In genomic region chr17:38464723-38465419, GRCh38 we compare ENCODE assay signal across 8 cellular contexts. TPM values are rescaled to one million over a fixed set of nuclear protein-coding genes. Genes with fewer than 3 reads are reported as not detected.
DNase-seq lines count a peak whose midpoint lies in the region; ATAC-seq and TF ChIP-seq lines count a peak whose summit lies in the region.

No MANE protein-coding gene starts in this region.

- TF ChIP-seq CTCF in C4-2B (conservative IDR thresholded peaks at IDR 0.05): no peak

- DNase-seq in NCI-H2227 (lab: John Stamatoyannopoulos, UW; ENCODE audit: unreplicated experiment) (peak; percentile 85), ecto neural progenitor cell (ENCODE audit: low spot score) (peak; percentile 65), mesenteric fat pad (ENCODE audit: low spot score) (peak; percentile 94), ureter (ENCODE audit: low spot score) (peak; percentile 89), NCI-H146 (lab: John Stamatoyannopoulos, UW) (no peak)

- H3K27ac ChIP-seq in C4-2B: peak overlapping the region; percentile 28

- no peak for ATAC-seq in GM18909 (IDR thresholded peaks at IDR 0.05; ENCODE audit: poor library complexity, unreplicated experiment)
- ATAC-seq in GM18867 (IDR thresholded peaks at IDR 0.05; ENCODE audit: unreplicated experiment): no peak

RNA-seq across cellular contexts. Expression of gene ARHGAP23, which starts 36.6 kb away (rescaled TPM):
- 63.4 TPM for total RNA-seq in mesenteric fat pad
- total RNA-seq in ureter: 367 TPM
